In the genomic region with DNA sequence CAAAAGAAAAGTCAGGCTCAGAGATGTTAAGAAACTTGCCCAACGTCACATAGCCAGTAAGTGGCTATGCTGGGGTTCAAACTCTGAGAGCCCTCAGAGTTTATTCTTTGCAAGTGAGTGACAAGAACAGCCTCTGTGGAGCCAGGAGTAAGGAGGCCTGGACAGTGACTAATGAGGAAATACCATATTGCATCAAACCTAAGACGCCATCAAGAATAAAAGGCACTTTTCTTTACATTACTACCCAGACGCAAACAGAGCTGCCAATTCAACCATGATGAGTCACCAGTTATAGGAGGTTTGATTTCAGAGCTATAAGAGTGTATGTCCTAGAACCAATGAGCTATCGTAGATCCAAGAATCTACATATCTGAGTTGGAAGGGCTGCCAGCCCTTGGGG, we compare ENCODE assay signal across 10 cellular contexts. TPM values are rescaled to one million over a fixed set of nuclear protein-coding genes. Genes with fewer than 3 reads are reported as not detected.
DNase-seq lines count a peak whose midpoint lies in the region; ATAC-seq and TF ChIP-seq lines count a peak whose summit lies in the region.
"Had no signal": no experiment of that assay in that cellular context is flagged by ENCODE, and none has a peak within 500 bp of the region (broad histone marks: within the 10 kb centered on the region; RNA-seq: fewer than 3 reads in every experiment).

No MANE protein-coding gene starts in this region.

- no peak overlapping the region for H2AFZ ChIP-seq in PC-9

- BruUV-seq in PC-9 (replicated peaks; lab: Mats Ljungman, UMichigan): no TSS peak

- peak overlapping the region; percentile 18 for H3K4me2 ChIP-seq in PC-9

- H3K9me2 ChIP-seq in PC-9 (ENCODE audit: insufficient read depth): no peaks in the 10 kb centered on the region

- no peak overlapping the region for H3K4me3 ChIP-seq in PC-9
- no peak overlapping the region for H3K4me3 ChIP-seq in effector memory CD4-positive, alpha-beta T cell (ENCODE audit: insufficient read depth, low read depth, low read length, poor library complexity, severe bottlenecking)
- H3K4me3 ChIP-seq in psoas muscle: no peak overlapping the region

- H3F3A ChIP-seq in PC-9 (ENCODE audit: insufficient read depth, low read depth): peaks cover 79% of the 10 kb centered on the region

- intact Hi-C loops in PC-9 (cut with micrococcal nuclease; ENCODE audit: unreplicated experiment) (no loop called here), psoas muscle (cut with DNase I) (loop anchor here in 1 of 2 donors (5.0 kb wide), 1 partner anchor 130 kb away; no protein-coding TSS in a partner anchor)

- peaks cover 13% of the 10 kb centered on the region; the same call in 1 of the 2 replicates for H4K20me1 ChIP-seq in PC-9 (ENCODE audit: insufficient read depth)

- H3K4me1 ChIP-seq in PC-9 (replicated peaks; ENCODE audit: insufficient read depth) (peaks cover 55% of the 10 kb centered on the region), psoas muscle (peaks cover 44% of the 10 kb centered on the region)
- peaks cover 33% of the 10 kb centered on the region for H3K4me1 ChIP-seq in effector memory CD4-positive, alpha-beta T cell (ENCODE audit: control insufficient read depth, insufficient read depth, low read length, poor library complexity, severe bottlenecking)

- peak; percentile 34 for DNase-seq in DMS53 treated with DMSO at 0.1 percent for 48 hours (lab: John Stamatoyannopoulos, UW; ENCODE audit: unreplicated experiment)
- peak in 1 of 2 experiments; percentile 94 for DNase-seq in PC-9
- DNase-seq in effector memory CD4-positive, alpha-beta T cell: no peak
- DNase-seq in psoas muscle: no peak
- no peak for DNase-seq in germinal center (ENCODE audit: low spot score)
- no peak for DNase-seq in NCI-H2029 (lab: John Stamatoyannopoulos, UW)
- DNase-seq: NCI-H82 had no signal

- H3K27ac ChIP-seq in PC-9: peak overlapping the region; percentile 55
- H3K27ac ChIP-seq in effector memory CD4-positive, alpha-beta T cell (ENCODE audit: insufficient read depth, low read length, poor library complexity, severe bottlenecking): peak overlapping the region; percentile 43
- H3K27ac ChIP-seq in psoas muscle: peak overlapping the region; percentile 13

- H3K27me3 ChIP-seq in PC-9 (ENCODE audit: insufficient read depth, low read depth) (no peaks in the 10 kb centered on the region), psoas muscle (ENCODE audit: insufficient read depth in 3 of 3, low read length in 2 of 3) (no peaks in the 10 kb centered on the region)
- no peaks in the 10 kb centered on the region for H3K27me3 ChIP-seq in effector memory CD4-positive, alpha-beta T cell (replicated peaks; ENCODE audit: control insufficient read depth, insufficient read depth, low read length, poor library complexity, severe bottlenecking)

- no peak for TF ChIP-seq CTCF in PC-9 (conservative IDR thresholded peaks at IDR 0.05)
- TF ChIP-seq CTCF in psoas muscle (IDR thresholded peaks at IDR 0.05): no peak

- CTCF ChIA-PET in PC-9 (lab: Charles Lee): interaction anchor here (0.6 to 1.0 kb wide), 4 partner anchors 9 to 53 kb away, joined by 3 to 10 read pairs (median 8); a partner anchor contains a TSS

- POLR2A ChIA-PET in PC-9 (lab: Charles Lee; ENCODE audit: unreplicated experiment): interaction anchor here (0.6 to 1.0 kb wide), 10 partner anchors 10 to 202 kb away, joined by 3 to 22 read pairs (median 6); a partner anchor contains a TSS

- peaks cover 65% of the 10 kb centered on the region for H3K79me2 ChIP-seq in PC-9 (ENCODE audit: low read depth)

- 84 to 94% (median 89%) methylated on average over 4 of the region's 4 CpGs for WGBS in psoas muscle, 3 donors

- ATAC-seq in psoas muscle: no peak
- ATAC-seq in HG03457 (IDR thresholded peaks at IDR 0.05; ENCODE audit: unreplicated experiment): no peak
- no peak for ATAC-seq in HG03045 (IDR thresholded peaks at IDR 0.05; ENCODE audit: unreplicated experiment)

- H3K36me3 ChIP-seq in PC-9 (ENCODE audit: low read depth) (peaks cover 56% of the 10 kb centered on the region), psoas muscle (ENCODE audit: insufficient read depth in 1 of 2, low read depth in 1 of 2) (peaks cover 8 to 74% of the 10 kb centered on the region in 2 donors)
- peaks cover 58% of the 10 kb centered on the region for H3K36me3 ChIP-seq in effector memory CD4-positive, alpha-beta T cell (ENCODE audit: control insufficient read depth, insufficient read depth, low read length)

- H3K9me3 ChIP-seq in PC-9 (ENCODE audit: insufficient read depth, low read depth) (no peaks in the 10 kb centered on the region), psoas muscle (no peaks in the 10 kb centered on the region)
- H3K9me3 ChIP-seq in effector memory CD4-positive, alpha-beta T cell (ENCODE audit: control insufficient read depth, low read length): no peaks in the 10 kb centered on the region

RNA-seq across cellular contexts. Expression of a gene that starts 9.4 kb away (rescaled TPM):
- total RNA-seq in PC-9 (2021) (144 and 165 TPM in 2 replicates), psoas muscle (100 to 1,000 TPM in 3 of 4 donors, 10 to 100 TPM in 1; 38.8 to 224 (median 127) TPM)
- 100 to 1,000 TPM in 1 of 3 donors, 10 to 100 TPM in 2; 53.7 to 117 (median 65.4) TPM for polyA plus RNA-seq in psoas muscle

RNA-seq across cellular contexts. Expression of a gene that starts 22.0 kb away (rescaled TPM):
- total RNA-seq in PC-9 (2021) (86.5 and 89.9 TPM in 2 replicates), psoas muscle (not detected)
- polyA plus RNA-seq in psoas muscle: under 1 TPM in 2 of 3 donors, not detected in 1; 0.20 to 0.39 TPM
- total RNA-seq: activated CD8-positive, alpha-beta memory T cell treated with anti-CD3 and anti-CD28 coated beads for 36 hours had no signal

RNA-seq across cellular contexts. Expression of a gene that starts 42.9 kb away (rescaled TPM):
- total RNA-seq in PC-9 (2021): 460 and 549 TPM in 2 replicates
- under 1 TPM; 0.30 to 0.57 (median 0.48) TPM for total RNA-seq in psoas muscle
- polyA plus RNA-seq in psoas muscle: under 1 TPM; 0.03 to 0.39 (median 0.31) TPM

RNA-seq across cellular contexts. Expression of a gene that starts 51.5 kb away (rescaled TPM):
- total RNA-seq in PC-9 (2021): 178 and 185 TPM in 2 replicates
- 10 to 100 TPM; 23.7 to 38.6 (median 34.1) TPM for total RNA-seq in psoas muscle
- 10 to 100 TPM; 15.3 to 38.8 (median 34.5) TPM for polyA plus RNA-seq in psoas muscle

Comparison
In these comparisons a context has a peak if more than half of its experiments do, and no peak if none do; other contexts are left out.
1. RNA of a gene that starts 22.0 kb away (total RNA-seq): 86.5 to 89.9 TPM in PC-9; not detected in psoas muscle; every median in the first group is over 10 times any median in the second.
2. RNA of a gene that starts 42.9 kb away (total RNA-seq): 460 to 549 TPM in PC-9; 0.30 to 0.57 TPM in psoas muscle; every median in the first group is over 100 times any median in the second.
3. Peak in every context shown above with its lines, with median percentiles within 50 percentile points of each other: H3K27ac ChIP-seq.